ENCODE assay signal across 8 cellular contexts in genomic region chr7:112869111-112869774, GRCh38.
DNase-seq lines count a peak whose midpoint lies in the region; ATAC-seq and TF ChIP-seq lines count a peak whose summit lies in the region.

No MANE protein-coding gene starts in this region.

- peak; percentile 59 for ATAC-seq in CD4-positive, alpha-beta T cell (ENCODE audit: poor library complexity)
- ATAC-seq in GM21619 (IDR thresholded peaks at IDR 0.05; ENCODE audit: unreplicated experiment) (peak; percentile 37), GM19324 (IDR thresholded peaks at IDR 0.05; ENCODE audit: low FRiP score, unreplicated experiment) (no peak)

- H3K4me2 ChIP-seq in fibroblast of lung (ENCODE audit: extremely low read depth, insufficient read depth, low read length), result no peak overlapping the region

- no peak overlapping the region for H3K4me3 Mint-ChIP-seq in CD4-positive, alpha-beta T cell

- H3K4me1 ChIP-seq in fibroblast of lung (ENCODE audit: control insufficient read depth, extremely low read depth, insufficient read depth, low read length) (no peaks in the 10 kb centered on the region), prostate gland (replicated peaks) (no peaks in the 10 kb centered on the region)

- H3K9me3 Mint-ChIP-seq in CD4-positive, alpha-beta T cell, result no peaks in the 10 kb centered on the region

- intact Hi-C loops in CD4-positive, alpha-beta T cell (cut with DNase I, micrococcal nuclease), result no loop called here
- intact Hi-C loops in prostate gland (cut with DNase I), result no loop called here

- no peak overlapping the region for H3K27ac ChIP-seq in CD4-positive, alpha-beta T cell (ENCODE audit: low read depth, low read length)
- H3K27ac ChIP-seq in fibroblast of lung (ENCODE audit: insufficient read depth, low read length), result no peak overlapping the region
- no peak overlapping the region for H3K27ac ChIP-seq in prostate gland

- H3K4me3 ChIP-seq in fibroblast of lung (replicated peaks in 1 of 4; ENCODE audit: control extremely low read depth in 1 of 4, insufficient read depth in 1 of 4, low read depth in 3 of 4, low read length in 4 of 4) (no peak overlapping the region), prostate gland (no peak overlapping the region)

- peak in 9 of 10 experiments; percentile 14 to 43 (median 27) for DNase-seq in CD4-positive, alpha-beta T cell
- DNase-seq in NCI-H2171 (lab: John Stamatoyannopoulos, UW) (peak; percentile 1), fibroblast of lung (ENCODE audit: low read depth in 2 of 2) (peak; percentile 9 to 43), prostate gland (ENCODE audit: low spot score) (no peak), epidermal melanocyte (ENCODE audit: insufficient read length, low spot score) (no peak)
- peak in 2 of 3 experiments; percentile 8 to 14 for DNase-seq in activated CD8-positive, alpha-beta memory T cell treated with anti-CD3 and anti-CD28 coated beads for 48 hours (ENCODE audit: low read depth in 2 of 3, low spot score in 2 of 3)

- TF ChIP-seq POLR2A in prostate gland (IDR thresholded peaks at IDR 0.05), result no peak

- WGBS in prostate gland, result 74% methylated on average over 15 of the region's 15 CpGs

- no peak overlapping the region for H3K27ac Mint-ChIP-seq in CD4-positive, alpha-beta T cell

- H3K4me1 Mint-ChIP-seq in CD4-positive, alpha-beta T cell (ENCODE audit: low read depth), result peaks cover 39% of the 10 kb centered on the region

- no peak overlapping the region for H2AFZ ChIP-seq in fibroblast of lung (ENCODE audit: low read length)

- POLR2A ChIA-PET in CD4-positive, alpha-beta T cell (lab: Charles Lee), result interaction anchor here (0.6 kb wide), 2 partner anchors 59 to 1410 kb away, joined by 3 to 4 read pairs; no protein-coding TSS in a partner anchor

- no peaks in the 10 kb centered on the region for H3K9me3 ChIP-seq in CD4-positive, alpha-beta T cell (ENCODE audit: control insufficient read depth, low read length)
- H3K9me3 ChIP-seq in fibroblast of lung (ENCODE audit: control insufficient read depth, insufficient read depth, low read depth, low read length), result no peaks in the 10 kb centered on the region
- H3K9me3 ChIP-seq in prostate gland, result no peaks in the 10 kb centered on the region

- CTCF ChIA-PET in CD4-positive, alpha-beta T cell (lab: Charles Lee), result no interaction called here

- no peaks in the 10 kb centered on the region for H3K36me3 ChIP-seq in fibroblast of lung (ENCODE audit: control insufficient read depth, insufficient read depth, low read length)
- no peaks in the 10 kb centered on the region for H3K36me3 ChIP-seq in prostate gland

- no peaks in the 10 kb centered on the region for H4K20me1 ChIP-seq in fibroblast of lung (ENCODE audit: control insufficient read depth, extremely low read depth, insufficient read depth, low read length)

- TF ChIP-seq CTCF in CD4-positive, alpha-beta T cell (IDR thresholded peaks at IDR 0.05), result peak; percentile 85
- peak; percentile 61 to 81 for TF ChIP-seq CTCF in fibroblast of lung (conservative IDR thresholded peaks at IDR 0.05 in 1 of 2, IDR thresholded peaks at IDR 0.05 in 1 of 2; ENCODE audit: low read depth in 1 of 2, low read length in 2 of 2)
- peak in 3 of 4 experiments; percentile 13 to 39 (median 24) for TF ChIP-seq CTCF in prostate gland (IDR thresholded peaks at IDR 0.05)

- H3K36me3 Mint-ChIP-seq in CD4-positive, alpha-beta T cell (ENCODE audit: low read depth), result peaks cover 2% of the 10 kb centered on the region

- H3K27me3 Mint-ChIP-seq in CD4-positive, alpha-beta T cell, result no peaks in the 10 kb centered on the region

- H3K9ac ChIP-seq in fibroblast of lung (ENCODE audit: insufficient read depth, low read length), result no peak overlapping the region

- no peaks in the 10 kb centered on the region for H3K27me3 ChIP-seq in CD4-positive, alpha-beta T cell (ENCODE audit: control insufficient read depth, insufficient read depth, low read length)
- H3K27me3 ChIP-seq in fibroblast of lung (ENCODE audit: control insufficient read depth, insufficient read depth, low read length) (no peaks in the 10 kb centered on the region), prostate gland (replicated peaks; ENCODE audit: insufficient read depth) (no peaks in the 10 kb centered on the region)

- H3K79me2 ChIP-seq in fibroblast of lung (ENCODE audit: control insufficient read depth, insufficient read depth, low read length), result no peaks in the 10 kb centered on the region

Comparison
In these comparisons a context has a peak if more than half of its experiments do, and no peak if none do; other contexts are left out.
1. DNase-seq: peak in CD4-positive, alpha-beta T cell (9 of 10), NCI-H2171 (single experiment), activated CD8-positive, alpha-beta memory T cell treated with anti-CD3 and anti-CD28 coated beads for 48 hours (2 of 3) and fibroblast of lung (2 of 2); none in prostate gland (single experiment) and epidermal melanocyte (single experiment).
2. CTCF ChIP-seq: peak in every context shown above with its lines; median percentile 85 in CD4-positive, alpha-beta T cell; 71 in fibroblast of lung; 24 in prostate gland.